In genomic region chr6:16683524-16684194, GRCh38 we compare ENCODE assay signal across 8 cellular contexts.
DNase-seq lines count a peak whose midpoint lies in the region; ATAC-seq, FAIRE-seq and TF ChIP-seq lines count a peak whose summit lies in the region.

No MANE protein-coding gene starts in this region.

- WGBS in upper lobe of left lung, 2 donors = 49 to 51% methylated on average over 4 of the region's 4 CpGs
- 47 to 68% (median 63%) methylated on average over 4 of the region's 4 CpGs for WGBS in stomach, 5 donors

- FAIRE-seq in keratinocyte (lab: Jason Lieb, UNC) (peak; percentile 91), D721Med (lab: Jason Lieb, UNC) (no peak)

- H3K9ac ChIP-seq in keratinocyte (ENCODE audit: control insufficient read depth, extremely low read depth, insufficient read depth, low read length) = peak overlapping the region; percentile 67

- H3K27ac Mint-ChIP-seq in activated naive CD8-positive, alpha-beta T cell = peak overlapping the region; percentile 95

- dilution Hi-C loops in keratinocyte (cut with MboI; ENCODE audit: extremely low pct_ligation_motif_present, low sequenced_read_pairs) = no loop called here

- H3K9me1 ChIP-seq in keratinocyte (ENCODE audit: control insufficient read depth, extremely low read depth, insufficient read depth, low read length) = no peaks in the 10 kb centered on the region

- intact Hi-C loops in stomach (cut with DNase I; ENCODE audit: low total_unique reads) = no loop called here

- peaks cover 31% of the 10 kb centered on the region for H3K36me3 Mint-ChIP-seq in activated naive CD8-positive, alpha-beta T cell

- H3K4me1 Mint-ChIP-seq in activated naive CD8-positive, alpha-beta T cell (ENCODE audit: low read depth) = peaks cover 82% of the 10 kb centered on the region

- TF ChIP-seq CTCF in keratinocyte (optimal IDR thresholded peaks at IDR 0.05 in 1 of 3, IDR thresholded peaks at IDR 0.05 in 1 of 3, conservative IDR thresholded peaks at IDR 0.05 in 1 of 3; ENCODE audit: extremely low read depth in 1 of 3, insufficient read depth in 2 of 3, low read length in 3 of 3) (no peak), upper lobe of left lung (IDR thresholded peaks at IDR 0.05) (no peak), stomach (IDR thresholded peaks at IDR 0.05) (no peak), D721Med (IDR thresholded peaks at IDR 0.05; ENCODE audit: insufficient read depth, missing control alignments) (no peak)

- H3K36me3 ChIP-seq in keratinocyte (ENCODE audit: control insufficient read depth in 2 of 2, extremely low read depth in 1 of 2, insufficient read depth in 2 of 2, low read length in 2 of 2) = no peaks in the 10 kb centered on the region
- peaks cover 0 to 6% (median 0%) of the 10 kb centered on the region in 4 donors for H3K36me3 ChIP-seq in upper lobe of left lung
- H3K36me3 ChIP-seq in stomach = no peaks in the 10 kb centered on the region

- H3K9me3 ChIP-seq in keratinocyte (ENCODE audit: control insufficient read depth, low read depth, low read length) (no peaks in the 10 kb centered on the region), upper lobe of left lung (no peaks in the 10 kb centered on the region), stomach (no peaks in the 10 kb centered on the region)

- TF ChIP-seq POLR2A in upper lobe of left lung (IDR thresholded peaks at IDR 0.05) (no peak), stomach (IDR thresholded peaks at IDR 0.05) (no peak)

- H3K4me2 ChIP-seq in keratinocyte (ENCODE audit: control insufficient read depth, extremely low read depth, insufficient read depth, low read depth, low read length) = peak overlapping the region; percentile 75

- DNase-seq in activated naive CD4-positive, alpha-beta T cell treated with Interleukin-2 at 50 U/mL for 16 hours = peak; percentile 35
- no peak for DNase-seq in activated naive CD4-positive, alpha-beta T cell (lab: John Stamatoyannopoulos, UW)
- DNase-seq in keratinocyte (ENCODE audit: low read depth, low spot score) (peak; percentile 80), upper lobe of left lung (peak in 1 of 2 donors; percentile 60), epidermal melanocyte (ENCODE audit: insufficient read length, low spot score) (no peak), stomach (no peak), D721Med (ENCODE audit: insufficient read length, low spot score) (no peak)

- H3K27ac ChIP-seq in keratinocyte (ENCODE audit: control insufficient read depth, insufficient read depth, low read length) = peak overlapping the region; percentile 93
- H3K27ac ChIP-seq in upper lobe of left lung = peak overlapping the region; percentile 21 to 42 (median 29)
- H3K27ac ChIP-seq in stomach = peak overlapping the region in 1 of 5 donors; percentile 14

- no peak for TF ChIP-seq EP300 in upper lobe of left lung (IDR thresholded peaks at IDR 0.05)
- no peak for TF ChIP-seq EP300 in stomach (IDR thresholded peaks at IDR 0.05)

- H3K79me2 ChIP-seq in keratinocyte (ENCODE audit: control insufficient read depth, insufficient read depth, low read length) = no peaks in the 10 kb centered on the region

- no peaks in the 10 kb centered on the region for H3K27me3 Mint-ChIP-seq in activated naive CD8-positive, alpha-beta T cell

- no peaks in the 10 kb centered on the region for H3K27me3 ChIP-seq in keratinocyte (ENCODE audit: control insufficient read depth, extremely low read depth, insufficient read depth, low read length)
- no peaks in the 10 kb centered on the region for H3K27me3 ChIP-seq in upper lobe of left lung
- H3K27me3 ChIP-seq in stomach = no peaks in the 10 kb centered on the region

- H3K4me1 ChIP-seq in keratinocyte (ENCODE audit: control insufficient read depth, extremely low read depth, insufficient read depth, low read length) (peaks cover 52% of the 10 kb centered on the region), upper lobe of left lung (peaks cover 23 to 34% (median 29%) of the 10 kb centered on the region in 4 donors), stomach (peaks cover 6 to 68% (median 31%) of the 10 kb centered on the region in 4 donors)

- H3K4me3 ChIP-seq in keratinocyte (ENCODE audit: control insufficient read depth in 2 of 3, extremely low read depth in 1 of 3, insufficient read depth in 2 of 3, low read depth in 1 of 3, low read length in 3 of 3) (peak overlapping the region in 2 of 3 experiments; percentile 14 to 26), upper lobe of left lung (no peak overlapping the region), stomach (no peak overlapping the region)

- ATAC-seq in upper lobe of left lung (ENCODE audit: low FRiP score in 2 of 2) = peak; percentile 68 to 76

- H2AFZ ChIP-seq in keratinocyte (ENCODE audit: control insufficient read depth, low read length) = peak overlapping the region; percentile 57

- no peaks in the 10 kb centered on the region for H4K20me1 ChIP-seq in keratinocyte (ENCODE audit: control insufficient read depth, extremely low read depth, insufficient read depth, low read length)

- H3K9me3 Mint-ChIP-seq in activated naive CD8-positive, alpha-beta T cell (ENCODE audit: low read depth) = no peaks in the 10 kb centered on the region

- peak overlapping the region; percentile 40 for H3K4me3 Mint-ChIP-seq in activated naive CD8-positive, alpha-beta T cell

Comparison
In these comparisons a context has a peak if more than half of its experiments do, and no peak if none do; other contexts are left out.
1. DNase-seq: peak in activated naive CD4-positive, alpha-beta T cell treated with Interleukin-2 at 50 U/mL for 16 hours (single experiment) and keratinocyte (single experiment); none in activated naive CD4-positive, alpha-beta T cell (0 of 4), epidermal melanocyte (single experiment), stomach (single experiment) and D721Med (single experiment).
2. H3K4me3 ChIP-seq: peak in keratinocyte (2 of 3); none in upper lobe of left lung (0 of 4) and stomach (0 of 4).